In the genomic region with DNA sequence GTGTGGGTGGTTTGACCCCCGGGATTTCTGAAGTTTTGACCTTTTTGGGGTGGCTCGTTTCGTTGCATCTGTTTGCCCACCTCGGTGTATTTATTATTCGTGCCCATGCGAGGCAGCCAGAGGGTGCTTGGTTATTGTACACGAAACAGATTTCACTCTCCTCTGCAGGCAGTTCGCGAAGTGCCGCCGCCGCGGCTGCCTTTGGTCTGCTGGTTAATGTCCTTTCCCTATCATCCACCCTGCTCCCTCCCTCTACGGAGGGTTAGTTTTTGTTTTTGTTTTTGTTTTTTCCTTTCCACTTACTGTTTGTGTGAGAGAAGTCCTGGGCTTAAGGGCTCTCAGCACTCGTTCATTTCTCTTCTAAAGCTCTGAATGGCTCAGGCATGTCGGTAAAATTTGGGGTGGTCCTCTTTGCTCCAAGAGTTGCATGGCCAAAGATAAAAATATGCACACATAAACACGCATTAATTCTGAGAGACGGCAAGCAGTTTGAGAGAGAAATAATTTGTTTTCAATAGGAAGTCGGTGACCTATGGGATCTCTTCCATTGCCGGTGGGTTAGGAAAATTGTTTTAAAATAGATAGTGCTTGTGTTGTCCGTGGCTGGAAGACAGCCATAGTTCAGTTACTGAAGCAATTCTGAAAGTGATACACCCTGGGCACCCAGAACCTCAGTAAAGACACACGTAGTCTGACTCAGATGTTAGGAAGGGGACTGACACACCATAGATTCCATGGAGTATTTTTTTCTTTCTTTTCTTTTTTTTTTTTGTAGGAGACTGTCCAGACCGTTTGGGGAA, we compare ENCODE assay signal across 8 cellular contexts. TPM values are rescaled to one million over a fixed set of nuclear protein-coding genes. Genes with fewer than 3 reads are reported as not detected.
DNase-seq lines count a peak whose midpoint lies in the region; ATAC-seq and TF ChIP-seq lines count a peak whose summit lies in the region.

No MANE protein-coding gene starts in this region.

- H2AFZ ChIP-seq in OCI-LY3 (ENCODE audit: low read depth, low read length) = peak overlapping the region; percentile 76; the same call in 1 of the 2 replicates

- H3K27me3 Mint-ChIP-seq in MCF 10A (ENCODE audit: insufficient read depth, unreplicated experiment) = no peaks in the 10 kb centered on the region

- peak overlapping the region; percentile 79 for H3K27ac Mint-ChIP-seq in MCF 10A (ENCODE audit: low read depth, unreplicated experiment)

- POLR2A ChIA-PET in MCF 10A (lab: Yijun Ruan, JAX) = interaction anchor here (0.6 to 7.6 kb wide), 35 partner anchors 10 to 723 kb away, joined by 3 to 93 read pairs (median 8); a partner anchor contains a TSS

- H3K27me3 ChIP-seq in OCI-LY3 (ENCODE audit: low read depth, low read length) (peaks cover 24% of the 10 kb centered on the region), gastrocnemius medialis (no peaks in the 10 kb centered on the region)

- BruUV-seq in MCF 10A (replicated peaks; lab: Mats Ljungman, UMichigan) = TSS peak; percentile 26

- peak; percentile 38 to 68 for TF ChIP-seq POLR2A in gastrocnemius medialis (IDR thresholded peaks at IDR 0.05)

- intact Hi-C loops in MCF 10A (cut with micrococcal nuclease) = loop anchor here (1.0 to 10.0 kb wide), 6 partner anchors 103 to 753 kb away; a partner anchor contains a TSS
- intact Hi-C loops in gastrocnemius medialis (cut with DNase I; ENCODE audit: low total_unique reads) = loop anchor here (2.0 to 5.0 kb wide), 5 partner anchors 19 to 277 kb away; no protein-coding TSS in a partner anchor

- peak; percentile 78 to 81 for ATAC-seq in gastrocnemius medialis
- no peak for ATAC-seq in GM18907 (IDR thresholded peaks at IDR 0.05; ENCODE audit: unreplicated experiment)

- in situ Hi-C loops in gastrocnemius medialis (cut with MboI; ENCODE audit: low sequenced_read_pairs in 4 of 4) = loop anchor here (5.0 to 25.0 kb wide), 6 partner anchors 99 to 277 kb away; no protein-coding TSS in a partner anchor

- peak; percentile 44 for TF ChIP-seq CTCF in OCI-LY3 (IDR thresholded peaks at IDR 0.05; ENCODE audit: low read depth, low read length)
- TF ChIP-seq CTCF in MCF 10A (IDR thresholded peaks at IDR 0.05; ENCODE audit: unreplicated experiment) = no peak
- peak in 2 of 5 experiments; percentile 31 to 38 for TF ChIP-seq CTCF in gastrocnemius medialis (IDR thresholded peaks at IDR 0.05 in 4 of 5, conservative IDR thresholded peaks at IDR 0.05 in 1 of 5)

- H3K4me2 ChIP-seq in OCI-LY3 (ENCODE audit: low read length) = peak overlapping the region; percentile 95

- H3K9ac ChIP-seq in OCI-LY3 (ENCODE audit: low read length) = peak overlapping the region; percentile 77

- H4K20me1 ChIP-seq in OCI-LY3 (ENCODE audit: insufficient read depth, low read length) = peaks cover 3% of the 10 kb centered on the region; the same call in 1 of the 2 replicates

- H3K4me1 Mint-ChIP-seq in MCF 10A (ENCODE audit: insufficient read depth, unreplicated experiment) = peaks cover 31% of the 10 kb centered on the region

- no peak overlapping the region for H3K27ac ChIP-seq in OCI-LY3 (ENCODE audit: low read length)
- peak overlapping the region; percentile 97 to 100 (median 98) for H3K27ac ChIP-seq in gastrocnemius medialis

- H3K4me1 ChIP-seq in OCI-LY3 (ENCODE audit: low read length) = peaks cover 23% of the 10 kb centered on the region
- peaks cover 39 to 47% of the 10 kb centered on the region in 2 donors for H3K4me1 ChIP-seq in gastrocnemius medialis

- H3K9me3 Mint-ChIP-seq in MCF 10A (ENCODE audit: unreplicated experiment) = no peaks in the 10 kb centered on the region

- H3K36me3 ChIP-seq in OCI-LY3 (replicated peaks; ENCODE audit: low read depth, low read length) = no peaks in the 10 kb centered on the region
- H3K36me3 ChIP-seq in gastrocnemius medialis = no peaks in the 10 kb centered on the region

- H3K9me3 ChIP-seq in OCI-LY3 (ENCODE audit: insufficient read depth, low read length) (no peaks in the 10 kb centered on the region), iPS-18c (ENCODE audit: control insufficient read depth, insufficient read depth, low read length) (no peaks in the 10 kb centered on the region), gastrocnemius medialis (no peaks in the 10 kb centered on the region)

- peaks cover 30% of the 10 kb centered on the region; the same call in 1 of the 2 replicates for H3K79me2 ChIP-seq in OCI-LY3 (ENCODE audit: low read length)

- H3K4me3 ChIP-seq in OCI-LY3 (ENCODE audit: low read length) (peak overlapping the region; percentile 83), iPS-18c (ENCODE audit: insufficient read depth, low read depth, low read length) (peak overlapping the region; percentile 62), gastrocnemius medialis (peak overlapping the region; percentile 77 to 96 (median 92))

- DNase-seq in stimulated activated CD4-positive, alpha-beta T cell treated with anti-CD3 and anti-CD28 coated beads, Interleukin-12 subunit alpha, Interleukin-12 subunit beta, amount 100 ng/mL, for 4 hours = peak; percentile 1
- DNase-seq in stimulated activated CD4-positive, alpha-beta T cell treated with anti-CD3 and anti-CD28 coated beads, Interleukin-1b, Interleukin-23, amount 100 ng/mL, for 48 hours = no peak
- DNase-seq in MCF 10A (ENCODE audit: unreplicated experiment) (peak; percentile 89), gastrocnemius medialis (peak; percentile 82 to 85)
- DNase-seq in NK-92 treated with Interleukin-12 subunit alpha and Interleukin-12 subunit beta, amount 100 ng/mL, for 24 hours (lab: John Stamatoyannopoulos, UW) = no peak

- CTCF ChIA-PET in MCF 10A (lab: Yijun Ruan, JAX) = interaction anchor here (0.5 to 2.4 kb wide), 17 partner anchors 32 to 936 kb away, joined by 3 to 12 read pairs (median 4); no protein-coding TSS in a partner anchor

- no peaks in the 10 kb centered on the region for H3K36me3 Mint-ChIP-seq in MCF 10A (ENCODE audit: insufficient read depth, unreplicated experiment)

- H3K4me3 Mint-ChIP-seq in MCF 10A (ENCODE audit: unreplicated experiment) = peak overlapping the region; percentile 90

RNA-seq across cellular contexts. Expression of a gene that starts 1.2 kb away (rescaled TPM):
- total RNA-seq in MCF 10A (2022) = 23.2 and 25.3 TPM in 2 replicates
- 100 to 1,000 TPM; 106 to 206 (median 154) TPM for total RNA-seq in gastrocnemius medialis

Comparison
In these comparisons a context has a peak if more than half of its experiments do, and no peak if none do; other contexts are left out.
1. DNase-seq: peak in stimulated activated CD4-positive, alpha-beta T cell treated with anti-CD3 and anti-CD28 coated beads, Interleukin-12 subunit alpha, Interleukin-12 subunit beta, amount 100 ng/mL, for 4 hours (single experiment), MCF 10A (single experiment) and gastrocnemius medialis (2 of 2); none in stimulated activated CD4-positive, alpha-beta T cell treated with anti-CD3 and anti-CD28 coated beads, Interleukin-1b, Interleukin-23, amount 100 ng/mL, for 48 hours (single experiment) and NK-92 treated with Interleukin-12 subunit alpha and Interleukin-12 subunit beta, amount 100 ng/mL, for 24 hours (single experiment).
2. Peak in every context shown above with its lines, with median percentiles within 50 percentile points of each other: H3K4me3 ChIP-seq.